In genomic region chr10:80491251-80492102, GRCh38 we compare ENCODE assay signal across 1 cellular context.
TF ChIP-seq lines count a peak whose summit lies in the region.

No MANE protein-coding gene starts in this region.

TF ChIP-seq in HepG2, 621 proteins besides CTCF, POLR2A, EP300 and RAD21 (continued from another document and continues in another):
- TF ChIP-seq ZNF18 (CRISPR knock-in tag; IDR thresholded peaks at IDR 0.05; ENCODE audit: insufficient replicate concordance) (peak; percentile 29), GLMP (CRISPR knock-in tag; IDR thresholded peaks at IDR 0.05; ENCODE audit: borderline replicate concordance) (no peak), ZMAT3 (CRISPR knock-in tag; conservative IDR thresholded peaks at IDR 0.05) (no peak), ZNF431 (CRISPR knock-in tag; IDR thresholded peaks at IDR 0.05; ENCODE audit: borderline replicate concordance, low read depth) (peak; percentile 56; the same call in 1 of the 2 replicates), NFKBIZ (CRISPR knock-in tag; IDR thresholded peaks at IDR 0.05) (peak; percentile 66; the same call in 1 of the 2 replicates), JARID2 (CRISPR knock-in tag; IDR thresholded peaks at IDR 0.05; ENCODE audit: insufficient replicate concordance) (no peak), ETV5 (CRISPR knock-in tag; IDR thresholded peaks at IDR 0.05; ENCODE audit: borderline replicate concordance) (peak; percentile 99), NR1H2 (CRISPR knock-in tag; IDR thresholded peaks at IDR 0.05; ENCODE audit: borderline replicate concordance, low read depth) (no peak), TCF7L2 (IDR thresholded peaks at IDR 0.05; ENCODE audit: low read depth, low read length) (no peak), SMAD3 (CRISPR knock-in tag; IDR thresholded peaks at IDR 0.05) (no peak), NR2C2 (CRISPR knock-in tag; IDR thresholded peaks at IDR 0.05; ENCODE audit: borderline replicate concordance) (peak; percentile 41; the same call in 1 of the 2 replicates), CCDC6 (CRISPR knock-in tag; IDR thresholded peaks at IDR 0.05) (0 out of 2 replicates have a peak, but pooled peaks have one; percentile 64), MAX (IDR thresholded peaks at IDR 0.05) (0 out of 2 replicates have a peak, but pooled peaks have one; percentile 14), ZSCAN21 (CRISPR knock-in tag; IDR thresholded peaks at IDR 0.05; ENCODE audit: borderline replicate concordance) (0 out of 2 replicates have a peak, but pooled peaks have one; percentile 66), NFKB2 (CRISPR knock-in tag; IDR thresholded peaks at IDR 0.05; ENCODE audit: borderline replicate concordance) (no peak), FOXK1 (CRISPR knock-in tag; IDR thresholded peaks at IDR 0.05; ENCODE audit: borderline replicate concordance, low read depth) (peak; percentile 37; the same call in 1 of the 2 replicates), KDM1A (CRISPR knock-in tag; IDR thresholded peaks at IDR 0.05) (0 out of 2 replicates have a peak, but pooled peaks have one; percentile 25), SIX4 (CRISPR knock-in tag; IDR thresholded peaks at IDR 0.05) (peak; percentile 65; the same call in 1 of the 2 replicates), RFXANK (CRISPR knock-in tag; IDR thresholded peaks at IDR 0.05) (no peak), ZNF138 (CRISPR knock-in tag; IDR thresholded peaks at IDR 0.05; ENCODE audit: low read depth) (no peak), DPF2 (CRISPR knock-in tag; IDR thresholded peaks at IDR 0.05; ENCODE audit: borderline replicate concordance, low read depth) (peak; percentile 84), POGK (CRISPR knock-in tag; conservative IDR thresholded peaks at IDR 0.05) (no peak), ZBTB37 (CRISPR knock-in tag; IDR thresholded peaks at IDR 0.05) (0 out of 2 replicates have a peak, but pooled peaks have one; percentile 34), ZNF503 (CRISPR knock-in tag; IDR thresholded peaks at IDR 0.05) (no peak), ZGPAT (CRISPR knock-in tag; IDR thresholded peaks at IDR 0.05) (peak; percentile 72), ZHX1 (CRISPR knock-in tag; IDR thresholded peaks at IDR 0.05; ENCODE audit: low read depth) (no peak), MEF2D (CRISPR knock-in tag; IDR thresholded peaks at IDR 0.05) (no peak; the same call in none of the 2 replicates), SIX1 (CRISPR knock-in tag; IDR thresholded peaks at IDR 0.05; ENCODE audit: borderline replicate concordance) (no peak), HNF1A (IDR thresholded peaks at IDR 0.05; ENCODE audit: low read depth) (peak; percentile 84), HNF1A (CRISPR knock-in tag; IDR thresholded peaks at IDR 0.05; ENCODE audit: borderline replicate concordance) (peak; percentile 96), KLF9 (CRISPR knock-in tag; IDR thresholded peaks at IDR 0.05; ENCODE audit: low read depth) (0 out of 2 replicates have a peak, but pooled peaks have one; percentile 57), ZNF232 (CRISPR knock-in tag; IDR thresholded peaks at IDR 0.05; ENCODE audit: borderline replicate concordance) (no peak), ZBTB43 (CRISPR knock-in tag; conservative IDR thresholded peaks at IDR 0.05) (0 out of 2 replicates have a peak, but pooled peaks have one; percentile 15), PPARG (CRISPR knock-in tag; conservative IDR thresholded peaks at IDR 0.05) (peak; percentile 76), ZNF281 (CRISPR knock-in tag; IDR thresholded peaks at IDR 0.05; ENCODE audit: borderline replicate concordance) (peak; percentile 15; the same call in 1 of the 2 replicates)
